In genomic region chr2:232966122-232966521, GRCh38 we compare ENCODE assay signal across 30 cellular contexts. TPM values are rescaled to one million over a fixed set of nuclear protein-coding genes. Genes with fewer than 3 reads are reported as not detected.
"Had no signal": no experiment of that assay in that cellular context is flagged by ENCODE, and none has a peak within 500 bp of the region (broad histone marks: within the 10 kb centered on the region; RNA-seq: fewer than 3 reads in every experiment).

No MANE protein-coding gene starts in this region.

- H3K36me3 Mint-ChIP-seq: activated naive CD8-positive, alpha-beta T cell treated with anti-CD3 and anti-CD28 coated beads for 36 hours; T-cell had no signal

- H3K9me3 ChIP-seq: adrenal gland, body of pancreas, neutrophil, right lobe of liver, thyroid gland, upper lobe of right lung had no signal

- ATAC-seq: body of pancreas; esophagus mucosa; foreskin keratinocyte; heart right ventricle; right lobe of liver; stimulated activated memory B cell treated with anti-CD40 and anti-IgM and Interleukin-4, amounts not matched to agents 10 μg/mL and 1 μg/mL and 100 μg/mL, for 72 hours; T-cell; upper lobe of right lung had no signal

- H3K4me1 Mint-ChIP-seq: activated naive CD8-positive, alpha-beta T cell treated with anti-CD3 and anti-CD28 coated beads for 36 hours; nephron; stimulated activated memory B cell treated with anti-CD40 and anti-IgM and Interleukin-4, amounts not matched to agents 10 μg/mL and 1 μg/mL and 100 μg/mL, for 72 hours; T-cell had no signal

- DNase-seq: activated CD4-positive, alpha-beta T cell treated with anti-CD3 and anti-CD28 coated beads for 4 hours; activated CD4-positive, alpha-beta T cell treated with anti-CD3 and anti-CD28 coated beads, Interleukin-2, amount 50 U/mL, for 48 hours; activated CD8-positive, alpha-beta memory T cell treated with anti-CD3 and anti-CD28 coated beads, Interleukin-2, amount 50 U/mL, for 4 hours; activated effector memory CD4-positive, alpha-beta T cell treated with anti-CD3 and anti-CD28 coated beads, Interleukin-2, amount 50 U/mL, for 16 hours; activated naive CD4-positive, alpha-beta T cell treated with anti-CD3 and anti-CD28 coated beads for 36 hours; activated naive CD8-positive, alpha-beta T cell treated with anti-CD3 and anti-CD28 coated beads for 36 hours; activated T-cell treated with anti-CD3 and anti-CD28 coated beads, Interleukin-2, amount 50 U/mL, for 1 hour; aorta; body of pancreas; cortex of kidney; foreskin keratinocyte; heart right ventricle; islet precursor cell; left ventricle myocardium inferior; stimulated activated CD4-positive, alpha-beta T cell treated with anti-CD3 and anti-CD28 coated beads, Interleukin-12 subunit alpha, Interleukin-12 subunit beta, amount 100 ng/mL, for 4 hours; stimulated activated CD4-positive, alpha-beta T cell treated with anti-CD3 and anti-CD28 coated beads, Interleukin-4, amount 100 ng/mL, for 1 hour; stomach; T-cell; thyroid gland; upper lobe of right lung had no signal

- H3K4me1 ChIP-seq: adrenal gland, body of pancreas, foreskin keratinocyte, heart right ventricle, left ventricle myocardium inferior, right lobe of liver, stomach, thyroid gland, upper lobe of right lung had no signal

- H3K9me3 Mint-ChIP-seq: activated T-helper 1 cell treated with anti-CD3 and anti-CD28 coated beads, Interleukin-12 subunit alpha, Interleukin-12 subunit beta, Interleukin-2, Interleukin-4 antibody, amounts not matched to agents 30 ng/mL and 10 ng/mL and 1 ng/mL, durations not matched to agents 14 hours and 24 hours and 36 hours had no signal

- H3K27ac Mint-ChIP-seq: activated naive CD4-positive, alpha-beta T cell treated with anti-CD3 and anti-CD28 coated beads for 36 hours; activated naive CD8-positive, alpha-beta T cell treated with anti-CD3 and anti-CD28 coated beads for 36 hours; activated T-helper 1 cell treated with anti-CD3 and anti-CD28 coated beads, Interleukin-12 subunit alpha, Interleukin-12 subunit beta, Interleukin-2, Interleukin-4 antibody, amounts not matched to agents 30 ng/mL and 10 ng/mL and 1 ng/mL, durations not matched to agents 14 hours and 24 hours and 36 hours; nephron; stimulated activated memory B cell treated with anti-CD40 and anti-IgM and Interleukin-4, amounts not matched to agents 10 μg/mL and 1 μg/mL and 100 μg/mL, for 72 hours; T-cell had no signal

- H3K36me3 ChIP-seq: adrenal gland, cardiac muscle cell, heart right ventricle, left ventricle myocardium inferior, neutrophil, right lobe of liver, thyroid gland, upper lobe of right lung had no signal

- H3K4me3 Mint-ChIP-seq: activated naive CD4-positive, alpha-beta T cell treated with anti-CD3 and anti-CD28 coated beads for 36 hours; activated naive CD8-positive, alpha-beta T cell treated with anti-CD3 and anti-CD28 coated beads for 36 hours; activated T-helper 1 cell treated with anti-CD3 and anti-CD28 coated beads, Interleukin-12 subunit alpha, Interleukin-12 subunit beta, Interleukin-2, Interleukin-4 antibody, amounts not matched to agents 30 ng/mL and 10 ng/mL and 1 ng/mL, durations not matched to agents 14 hours and 24 hours and 36 hours; nephron; stimulated activated memory B cell treated with anti-CD40 and anti-IgM and Interleukin-4, amounts not matched to agents 10 μg/mL and 1 μg/mL and 100 μg/mL, for 72 hours; T-cell had no signal

- H3K27me3 ChIP-seq: adrenal gland, body of pancreas, cardiac muscle cell, right lobe of liver, thyroid gland, upper lobe of right lung had no signal

- H3K4me3 ChIP-seq: adrenal gland, body of pancreas, cardiac muscle cell, heart right ventricle, left ventricle myocardium inferior, lung, right lobe of liver, skin epidermis, stomach, thyroid gland, upper lobe of right lung had no signal

- H3K27ac ChIP-seq: adrenal gland, body of pancreas, cardiac muscle cell, foreskin keratinocyte, heart right ventricle, left ventricle myocardium inferior, neutrophil, right lobe of liver, skin epidermis, stomach, thyroid gland, upper lobe of right lung had no signal

RNA-seq across cellular contexts. Expression of gene NGEF, which starts 46.9 kb away (rescaled TPM):
- total RNA-seq: activated naive CD8-positive, alpha-beta T cell treated with anti-CD3 and anti-CD28 coated beads for 36 hours; upper lobe of right lung had no signal
